ENCODE assay signal across 22 cellular contexts in the genomic region with DNA sequence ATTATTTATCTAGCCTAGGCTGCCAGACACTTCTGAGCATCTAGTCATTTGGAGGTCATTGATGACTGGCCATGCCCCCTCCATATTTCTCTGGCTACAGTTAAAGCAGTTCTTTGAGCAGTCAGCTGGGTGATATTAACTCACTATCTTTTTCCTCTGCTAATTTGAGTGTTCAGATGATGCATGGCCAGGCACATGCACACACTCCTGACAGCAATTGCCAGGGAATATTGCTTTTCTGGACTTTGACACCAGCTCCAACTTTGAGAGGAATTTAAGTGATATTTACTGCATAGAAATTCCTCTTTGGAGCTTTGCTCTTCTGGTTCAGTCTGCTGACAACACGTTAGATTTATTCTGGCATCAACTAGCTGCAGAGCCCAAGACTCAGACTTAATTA. TPM values are rescaled to one million over a fixed set of nuclear protein-coding genes. Genes with fewer than 3 reads are reported as not detected.
DNase-seq lines count a peak whose midpoint lies in the region; ATAC-seq and TF ChIP-seq lines count a peak whose summit lies in the region.
"Had no signal": no experiment of that assay in that cellular context is flagged by ENCODE, and none has a peak within 500 bp of the region (broad histone marks: within the 10 kb centered on the region; RNA-seq: fewer than 3 reads in every experiment).

No MANE protein-coding gene starts in this region.

- DNase-seq in activated naive CD4-positive, alpha-beta T cell treated with Interleukin-2 at 50 U/mL for 16 hours = no peak
- DNase-seq in OCI-LY7 (ENCODE audit: low spot score) = no peak
- DNase-seq in hepatocyte (ENCODE audit: low spot score) = peak; percentile 41
- DNase-seq in neuronal stem cell (ENCODE audit: low spot score) = no peak
- no peak for DNase-seq in H7
- DNase-seq in NAMALWA (ENCODE audit: low spot score) = no peak
- DNase-seq: DMS153, esophagus squamous epithelium, H9, kidney, mesenchymal stem cell, NCI-H1105, NCI-H2029, NCI-H226, NCI-H774, testis had no signal

- H3K36me3 Mint-ChIP-seq in activated naive CD4-positive, alpha-beta T cell treated with anti-CD3 and anti-CD28 coated beads, Interleukin-2, amount 50 U/mL, for 24 hours = peaks cover 5% of the 10 kb centered on the region

- H3K9ac ChIP-seq in neuronal stem cell (ENCODE audit: low read depth, low read length, poor library complexity) = no peak overlapping the region
- H3K9ac ChIP-seq: parathyroid adenoma had no signal

- H3K27me3 ChIP-seq in hepatocyte (no peaks in the 10 kb centered on the region), neuronal stem cell (ENCODE audit: control insufficient read depth in 3 of 3, insufficient read depth in 3 of 3, low read depth in 1 of 3, low read length in 3 of 3) (no peaks in the 10 kb centered on the region), H7 (ENCODE audit: control insufficient read depth, insufficient read depth, low read length) (no peaks in the 10 kb centered on the region)
- H3K27me3 ChIP-seq: esophagus squamous epithelium, gastroesophageal sphincter, testis had no signal

- H3K14ac ChIP-seq in neuronal stem cell (ENCODE audit: low read length) = no peak overlapping the region

- H2BK15ac ChIP-seq in neuronal stem cell (ENCODE audit: low read length) = no peak overlapping the region

- no peaks in the 10 kb centered on the region for H3K79me1 ChIP-seq in neuronal stem cell (ENCODE audit: low read depth, low read length)

- no peak overlapping the region for H2AK5ac ChIP-seq in neuronal stem cell (ENCODE audit: low read depth, low read length)

- H3K4me1 Mint-ChIP-seq in activated naive CD4-positive, alpha-beta T cell treated with anti-CD3 and anti-CD28 coated beads, Interleukin-2, amount 50 U/mL, for 24 hours = peaks cover 93% of the 10 kb centered on the region

- POLR2A ChIA-PET in OCI-LY7 (lab: Charles Lee) = interaction anchor here (0.6 to 2.8 kb wide), 3 partner anchors 8 to 221 kb away, joined by 3 to 11 read pairs (median 6); no protein-coding TSS in a partner anchor

- H2AFZ ChIP-seq in OCI-LY7 (ENCODE audit: low read length) = peak overlapping the region; percentile 16; the same call in 1 of the 2 replicates
- no peak overlapping the region for H2AFZ ChIP-seq in hepatocyte
- H2AFZ ChIP-seq in neuronal stem cell (ENCODE audit: low read length) = peak overlapping the region; percentile 34
- H2AFZ ChIP-seq: parathyroid adenoma had no signal

- H2BK120ac ChIP-seq in neuronal stem cell (ENCODE audit: low read depth, low read length) = no peak overlapping the region

- H4K20me1 ChIP-seq in OCI-LY7 (ENCODE audit: insufficient read depth, low read length) = no peaks in the 10 kb centered on the region
- H4K20me1 ChIP-seq in hepatocyte (ENCODE audit: insufficient read depth, poor library complexity, severe bottlenecking) = no peaks in the 10 kb centered on the region

- no TSS peak for BruUV-seq in OCI-LY7 (replicated peaks; lab: Mats Ljungman, UMichigan)

- TF ChIP-seq CTCF in OCI-LY7 (conservative IDR thresholded peaks at IDR 0.05; ENCODE audit: low read length) = no peak
- TF ChIP-seq CTCF in hepatocyte (IDR thresholded peaks at IDR 0.05; ENCODE audit: poor library complexity) = no peak

- H3K9me2 ChIP-seq in OCI-LY7 (ENCODE audit: insufficient read depth, low read length) = no peaks in the 10 kb centered on the region
- no peaks in the 10 kb centered on the region for H3K9me2 ChIP-seq in hepatocyte (replicated peaks; ENCODE audit: insufficient read depth)

- no peak overlapping the region for H2BK5ac ChIP-seq in neuronal stem cell (ENCODE audit: low read length)

- no peak overlapping the region for H4K8ac ChIP-seq in neuronal stem cell (ENCODE audit: low read depth, low read length)

- no peak overlapping the region for H2BK12ac ChIP-seq in neuronal stem cell (ENCODE audit: low read length)

- no peaks in the 10 kb centered on the region for H3K9me3 Mint-ChIP-seq in activated naive CD4-positive, alpha-beta T cell treated with anti-CD3 and anti-CD28 coated beads, Interleukin-2, amount 50 U/mL, for 24 hours
- H3K9me3 Mint-ChIP-seq: H9, nephron had no signal

- peak overlapping the region; percentile 87 for H3K27ac Mint-ChIP-seq in activated naive CD4-positive, alpha-beta T cell treated with anti-CD3 and anti-CD28 coated beads, Interleukin-2, amount 50 U/mL, for 24 hours
- H3K27ac Mint-ChIP-seq: H9 had no signal

- no peak overlapping the region for H4K91ac ChIP-seq in neuronal stem cell (ENCODE audit: low read depth, low read length, poor library complexity)

- H3K36me3 ChIP-seq in OCI-LY7 (ENCODE audit: insufficient read depth, low read length) = no peaks in the 10 kb centered on the region
- no peaks in the 10 kb centered on the region for H3K36me3 ChIP-seq in hepatocyte (replicated peaks; ENCODE audit: insufficient read depth, low read depth)
- H3K36me3 ChIP-seq in neuronal stem cell (replicated peaks in 1 of 2; ENCODE audit: control insufficient read depth in 2 of 2, insufficient read depth in 2 of 2, low read length in 2 of 2) = no peaks in the 10 kb centered on the region
- H3K36me3 ChIP-seq in H7 (replicated peaks; ENCODE audit: control insufficient read depth, insufficient read depth, low read length) = no peaks in the 10 kb centered on the region
- H3K36me3 ChIP-seq: esophagus squamous epithelium, gastroesophageal sphincter had no signal

- H3K4me3 Mint-ChIP-seq in activated naive CD4-positive, alpha-beta T cell treated with anti-CD3 and anti-CD28 coated beads, Interleukin-2, amount 50 U/mL, for 24 hours = peak overlapping the region; percentile 85
- H3K4me3 Mint-ChIP-seq: H9, nephron had no signal

- intact Hi-C loops in OCI-LY7 (cut with micrococcal nuclease; ENCODE audit: unreplicated experiment) = no loop called here

- no peak overlapping the region for H3K4ac ChIP-seq in neuronal stem cell (ENCODE audit: low read length)

- H3K4me1 ChIP-seq in OCI-LY7 (ENCODE audit: insufficient read depth, low read length, poor library complexity, severe bottlenecking) = no peaks in the 10 kb centered on the region
- H3K4me1 ChIP-seq in hepatocyte (ENCODE audit: insufficient read depth) = no peaks in the 10 kb centered on the region
- H3K4me1 ChIP-seq in neuronal stem cell (ENCODE audit: control insufficient read depth in 2 of 2, insufficient read depth in 1 of 2, low read depth in 1 of 2, low read length in 2 of 2) = peaks cover 16 to 21% of the 10 kb centered on the region in 2 donors
- H3K4me1 ChIP-seq: gastroesophageal sphincter, parathyroid adenoma had no signal

- no peak overlapping the region for H3K23ac ChIP-seq in neuronal stem cell (ENCODE audit: low read depth, low read length, poor library complexity)

- no peak for ATAC-seq in HG02588 (IDR thresholded peaks at IDR 0.05; ENCODE audit: unreplicated experiment)
- ATAC-seq: gastroesophageal sphincter had no signal

- 25% methylated on average over 1 of the region's 1 CpG for WGBS in hepatocyte (ENCODE audit: low lambda C conversion rate, missing lambda C conversion rate)
- no CpG with 5 or more reads among the region's 1 CpG for WGBS in neuronal stem cell (ENCODE audit: extremely low coverage in 2 of 2, insufficient read length in 2 of 2, insufficient replicate concordance in 1 of 2), 2 donors

- H3K27ac ChIP-seq in OCI-LY7 (ENCODE audit: low read depth, low read length, poor library complexity, severe bottlenecking) (no peak overlapping the region), hepatocyte (peak overlapping the region; percentile 38), neuronal stem cell (replicated peaks; ENCODE audit: low read length) (no peak overlapping the region)
- H3K27ac ChIP-seq: esophagus squamous epithelium, gastroesophageal sphincter, parathyroid adenoma, testis had no signal

- H3K79me2 ChIP-seq in OCI-LY7 (ENCODE audit: insufficient read depth, low read depth, low read length) = no peaks in the 10 kb centered on the region
- H3K79me2 ChIP-seq in hepatocyte = no peaks in the 10 kb centered on the region
- H3K79me2 ChIP-seq: parathyroid adenoma had no signal

- no peak overlapping the region for H3K4me3 ChIP-seq in OCI-LY7 (ENCODE audit: low read depth, low read length, poor library complexity, severe bottlenecking)
- no peak overlapping the region for H3K4me3 ChIP-seq in hepatocyte
- no peak overlapping the region for H3K4me3 ChIP-seq in neuronal stem cell (ENCODE audit: low read length in 2 of 2)
- no peak overlapping the region for H3K4me3 ChIP-seq in H7 (ENCODE audit: insufficient read depth, low read depth, low read length)
- H3K4me3 ChIP-seq: esophagus squamous epithelium, gastroesophageal sphincter, testis had no signal

- no peak overlapping the region for H3K18ac ChIP-seq in neuronal stem cell (ENCODE audit: low read length)

- H3K27me3 Mint-ChIP-seq in activated naive CD4-positive, alpha-beta T cell treated with anti-CD3 and anti-CD28 coated beads, Interleukin-2, amount 50 U/mL, for 24 hours = no peaks in the 10 kb centered on the region

- CTCF ChIA-PET in OCI-LY7 (lab: Charles Lee; ENCODE audit: unreplicated experiment) = no interaction called here

- H3K4me2 ChIP-seq in OCI-LY7 (ENCODE audit: low read length) (no peak overlapping the region), hepatocyte (no peak overlapping the region), neuronal stem cell (ENCODE audit: insufficient read depth, low read length, poor library complexity, severe bottlenecking) (no peak overlapping the region)

- H3K9me3 ChIP-seq in OCI-LY7 (ENCODE audit: low read length) (no peaks in the 10 kb centered on the region), hepatocyte (ENCODE audit: low read depth) (no peaks in the 10 kb centered on the region), neuronal stem cell (replicated peaks in 1 of 2; ENCODE audit: control insufficient read depth in 2 of 2, insufficient read depth in 1 of 2, low read depth in 1 of 2, low read length in 2 of 2) (no peaks in the 10 kb centered on the region)
- H3K9me3 ChIP-seq: esophagus squamous epithelium, gastroesophageal sphincter, testis had no signal

RNA-seq across cellular contexts. Expression of gene CD247, which starts 52.6 kb away (rescaled TPM):
- 1.6 and 2.3 TPM in 2 replicates for total RNA-seq in OCI-LY7 (2014; rRNA removed; shearing (Covaris generic))
- 1.2 and 2.2 TPM in 2 replicates for total RNA-seq in OCI-LY7 (2022)
- total RNA-seq in hepatocyte = not detected in 2 replicates
- not detected in 2 replicates for polyA plus RNA-seq in hepatocyte
- polyA plus RNA-seq in neuronal stem cell (2013, experiment 1 of 2) = 1.5 TPM
- polyA plus RNA-seq in neuronal stem cell (2013, experiment 2 of 2) = 1.5 TPM
- total RNA-seq in H7 (2014; rRNA removed; shearing (Covaris generic)) = 0.33 and 0.83 TPM in 2 replicates
- polyA plus RNA-seq: AG04450 had no signal
